ENCODE assay signal across 21 cellular contexts in the genomic region with DNA sequence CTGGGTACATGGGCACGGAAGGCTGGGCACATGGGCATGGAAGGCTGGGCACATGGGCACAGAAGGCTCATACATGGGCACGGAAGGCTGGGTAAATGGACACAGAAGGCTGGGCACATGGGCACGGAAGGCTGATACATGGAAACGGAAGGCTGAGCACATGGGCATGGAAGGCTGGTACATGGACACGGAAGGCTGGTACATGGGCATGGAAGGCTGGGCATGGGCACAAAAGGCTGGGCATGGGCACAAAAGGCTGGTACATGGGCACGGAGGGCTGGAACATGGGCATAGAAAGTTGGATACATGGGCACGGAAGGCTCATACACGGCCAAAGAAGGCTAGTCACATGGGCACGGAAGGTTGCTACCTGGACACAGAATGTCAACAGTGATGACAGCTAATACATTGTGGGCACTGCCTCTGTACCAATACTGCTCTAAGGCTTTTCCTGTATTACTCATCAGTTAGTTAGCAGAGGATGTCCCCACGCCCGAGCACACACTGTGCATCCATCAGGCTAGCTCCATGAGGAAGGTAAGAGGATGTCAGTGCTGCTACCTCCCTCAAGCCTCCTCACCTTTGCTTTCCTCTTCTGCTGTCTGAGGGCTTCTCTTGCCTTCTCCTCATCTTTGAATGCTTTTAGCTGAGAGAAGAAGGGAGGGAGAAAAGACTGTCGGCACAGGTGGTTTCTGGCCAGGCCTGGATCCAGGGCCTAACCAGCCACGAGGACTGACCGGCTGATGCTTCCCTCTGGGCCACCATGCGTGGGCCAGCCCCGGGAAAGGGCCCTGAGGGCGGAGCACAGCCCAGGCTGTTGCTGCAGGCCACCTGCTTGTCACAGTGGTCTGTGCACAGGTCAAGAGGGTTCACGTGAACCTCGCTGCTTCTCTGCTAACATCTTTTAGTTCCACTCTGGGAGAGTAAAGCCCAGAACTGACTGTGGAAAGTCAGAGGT. TPM values are rescaled to one million over a fixed set of nuclear protein-coding genes. Genes with fewer than 3 reads are reported as not detected.
DNase-seq lines count a peak whose midpoint lies in the region; ATAC-seq and TF ChIP-seq lines count a peak whose summit lies in the region.
"Had no signal": no experiment of that assay in that cellular context is flagged by ENCODE, and none has a peak within 500 bp of the region (broad histone marks: within the 10 kb centered on the region; RNA-seq: fewer than 3 reads in every experiment).

No MANE protein-coding gene starts in this region.

- TF ChIP-seq CTCF in epithelial cell of esophagus (IDR thresholded peaks at IDR 0.05; ENCODE audit: insufficient read depth, low read depth, low read length, missing control alignments) = no peak

- H2BK15ac ChIP-seq in neuronal stem cell (ENCODE audit: low read length) = no peak overlapping the region

- H3K9me3 ChIP-seq in neuronal stem cell (replicated peaks in 1 of 2; ENCODE audit: control insufficient read depth in 2 of 2, insufficient read depth in 1 of 2, low read depth in 1 of 2, low read length in 2 of 2) = no peaks in the 10 kb centered on the region
- H3K9me3 ChIP-seq: body of pancreas had no signal

- peak overlapping the region; percentile 30 for H3K23ac ChIP-seq in neuronal stem cell (ENCODE audit: low read depth, low read length, poor library complexity)

- no peak overlapping the region for H4K8ac ChIP-seq in neuronal stem cell (ENCODE audit: low read depth, low read length)

- no peak overlapping the region for H2BK12ac ChIP-seq in neuronal stem cell (ENCODE audit: low read length)

- WGBS in neuronal stem cell (ENCODE audit: extremely low coverage in 2 of 2, insufficient read length in 2 of 2, insufficient replicate concordance in 1 of 2), 2 donors = no CpG with 5 or more reads among the region's 19 CpGs

- H2AK5ac ChIP-seq in neuronal stem cell (ENCODE audit: low read depth, low read length) = no peak overlapping the region

- H3K79me1 ChIP-seq in neuronal stem cell (ENCODE audit: low read depth, low read length) = no peaks in the 10 kb centered on the region

- H3K18ac ChIP-seq in neuronal stem cell (ENCODE audit: low read length) = no peak overlapping the region

- no peak overlapping the region for H3K14ac ChIP-seq in neuronal stem cell (ENCODE audit: low read length)

- ATAC-seq in GM18520 (IDR thresholded peaks at IDR 0.05; ENCODE audit: unreplicated experiment) (no peak), GM19035 (IDR thresholded peaks at IDR 0.05; ENCODE audit: unreplicated experiment) (no peak)
- ATAC-seq: body of pancreas had no signal

- no peak overlapping the region for H2AFZ ChIP-seq in neuronal stem cell (ENCODE audit: low read length)

- H3K36me3 ChIP-seq in neuronal stem cell (replicated peaks in 1 of 2; ENCODE audit: control insufficient read depth in 2 of 2, insufficient read depth in 2 of 2, low read length in 2 of 2) = peaks cover 23 to 71% of the 10 kb centered on the region in 2 donors

- no peak overlapping the region for H3K27ac ChIP-seq in neuronal stem cell (replicated peaks; ENCODE audit: low read length)
- H3K27ac ChIP-seq: body of pancreas had no signal

- H3K27me3 ChIP-seq in neuronal stem cell (ENCODE audit: control insufficient read depth in 3 of 3, insufficient read depth in 3 of 3, low read depth in 1 of 3, low read length in 3 of 3) = no peaks in the 10 kb centered on the region
- H3K27me3 ChIP-seq: body of pancreas had no signal

- H3K4me2 ChIP-seq in neuronal stem cell (ENCODE audit: insufficient read depth, low read length, poor library complexity, severe bottlenecking) = no peak overlapping the region

- H3K4me1 ChIP-seq in neuronal stem cell (ENCODE audit: control insufficient read depth in 2 of 2, insufficient read depth in 1 of 2, low read depth in 1 of 2, low read length in 2 of 2) = no peaks in the 10 kb centered on the region

- peak; percentile 62 for DNase-seq in ELR (ENCODE audit: low read depth)
- DNase-seq in M059J (ENCODE audit: low read depth) = peak; percentile 44
- peak; percentile 83 for DNase-seq in epithelial cell of esophagus (ENCODE audit: low read depth)
- DNase-seq in neuronal stem cell (ENCODE audit: low spot score) = no peak
- DNase-seq in AG08395 (ENCODE audit: low spot score) = no peak
- no peak for DNase-seq in ecto neural progenitor cell (ENCODE audit: low spot score)
- DNase-seq: activated CD8-positive, alpha-beta memory T cell treated with anti-CD3 and anti-CD28 coated beads, Interleukin-2, amount 50 U/mL, for 4 hours; activated naive CD4-positive, alpha-beta T cell treated with anti-CD3 and anti-CD28 coated beads, Interleukin-2, amount 10 ng/mL, durations not matched to agents 7 days and 5 days; body of pancreas; EL; erythroblast; glutamatergic neuron; NCI-H1694 treated with DMSO at 0.1 percent for 48 hours; NCI-H446 treated with DMSO at 0.1 percent for 48 hours; retina; SHP77 treated with DMSO at 0.1 percent for 48 hours; T-helper 2 cell had no signal

- no peak overlapping the region for H3K9ac ChIP-seq in neuronal stem cell (ENCODE audit: low read depth, low read length, poor library complexity)

- H3K4me3 ChIP-seq in epithelial cell of esophagus (ENCODE audit: low read length) (no peak overlapping the region), neuronal stem cell (ENCODE audit: low read length in 2 of 2) (peak overlapping the region in 1 of 2 donors; percentile 52)
- H3K4me3 ChIP-seq: body of pancreas, lung had no signal

- H2BK5ac ChIP-seq in neuronal stem cell (ENCODE audit: low read length) = no peak overlapping the region

- no peak overlapping the region for H2BK120ac ChIP-seq in neuronal stem cell (ENCODE audit: low read depth, low read length)

- no peak overlapping the region for H3K4ac ChIP-seq in neuronal stem cell (ENCODE audit: low read length)

- H4K91ac ChIP-seq in neuronal stem cell (ENCODE audit: low read depth, low read length, poor library complexity) = no peak overlapping the region

RNA-seq across cellular contexts. Expression of a gene that starts 14.3 kb away (rescaled TPM):
- 62.3 and 68.5 TPM in 2 replicates for total RNA-seq in M059J (2014; rRNA removed; shearing (Covaris generic))
- polyA plus RNA-seq in neuronal stem cell (2013, experiment 1 of 2) = 17.7 TPM
- 16.6 TPM for polyA plus RNA-seq in neuronal stem cell (2013, experiment 2 of 2)
- total RNA-seq: natural killer cell treated with Interleukin-12 subunit alpha and Interleukin-12 subunit beta and Interleukin-15 and Interleukin-18, amount 100 ng/mL, for 72 hours had no signal

RNA-seq across cellular contexts. Expression of a gene that starts 46.1 kb away (rescaled TPM):
- total RNA-seq in M059J (2014; rRNA removed; shearing (Covaris generic)) = 85.3 and 116 TPM in 2 replicates
- 23.9 TPM for polyA plus RNA-seq in neuronal stem cell (2013, experiment 1 of 2)
- polyA plus RNA-seq in neuronal stem cell (2013, experiment 2 of 2) = 23.0 TPM

Comparison
In these comparisons a context has a peak if more than half of its experiments do, and no peak if none do; other contexts are left out.
1. DNase-seq: peak in ELR (single experiment), M059J (single experiment) and epithelial cell of esophagus (single experiment); none in neuronal stem cell (single experiment), AG08395 (single experiment) and ecto neural progenitor cell (single experiment).